8 cellular contexts compared by ENCODE assay signal in the genomic region with DNA sequence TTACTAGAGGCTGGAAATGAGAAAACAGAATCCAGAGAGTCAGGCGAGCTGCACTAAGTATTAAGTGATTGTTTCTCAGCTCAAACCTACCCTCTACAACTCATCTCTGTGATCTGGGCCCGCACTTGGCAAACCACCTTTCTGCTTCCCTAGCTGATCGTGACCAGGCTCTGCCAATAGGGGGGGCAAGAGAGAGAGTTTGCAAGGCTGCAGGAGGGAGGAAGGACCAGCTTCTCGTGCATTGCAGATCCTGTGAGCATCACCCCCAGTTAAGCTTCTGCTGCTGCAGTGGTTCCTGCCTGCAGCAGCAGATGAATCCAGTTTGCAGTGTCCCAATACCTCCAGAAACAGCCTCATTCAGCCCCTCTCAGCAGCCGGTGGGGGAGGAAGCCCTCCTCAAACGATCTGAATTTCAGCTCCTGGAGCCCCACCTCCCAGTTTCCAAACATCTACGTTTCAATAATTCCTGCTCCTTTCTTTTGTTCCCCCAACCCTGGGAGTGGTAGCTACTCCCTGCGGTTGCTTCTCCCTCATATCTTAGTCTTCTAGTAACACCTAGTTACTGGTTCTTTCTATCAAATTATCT.
DNase-seq lines count a peak whose midpoint lies in the region; ATAC-seq and TF ChIP-seq lines count a peak whose summit lies in the region.

No MANE protein-coding gene starts in this region.

- no peak overlapping the region for H3K27ac ChIP-seq in caudate nucleus (ENCODE audit: low read depth, low read length)

- peak; percentile 91 for TF ChIP-seq CTCF in GM12874 (IDR thresholded peaks at IDR 0.05; ENCODE audit: insufficient read depth, low read depth, low read length)

- peak; percentile 64 for DNase-seq in 8988T
- peak; percentile 78 for DNase-seq in NCI-H2196 (lab: John Stamatoyannopoulos, UW; ENCODE audit: unreplicated experiment)
- DNase-seq in activated CD4-positive, CD25-positive, alpha-beta regulatory T cell treated with anti-CD3 and anti-CD28 coated beads, Interleukin-2, amount 50 U/mL, for 72 hours, result peak; percentile 73
- DNase-seq in caudate nucleus (lab: John Stamatoyannopoulos, UW), result peak in 57 of 61 donors; percentile 10 to 89 (median 62)
- peak; percentile 89 for DNase-seq in left kidney (ENCODE audit: low read depth, low spot score)
- DNase-seq in stimulated activated CD4-positive, alpha-beta T cell treated with anti-CD3 and anti-CD28 coated beads, TNF-alpha, amount 100 ng/mL, for 24 hours (ENCODE audit: low read depth in 3 of 3), result peak; percentile 68 to 77 (median 75)

- ATAC-seq in GM21447 (IDR thresholded peaks at IDR 0.05; ENCODE audit: unreplicated experiment), result no peak
